ENCODE assay signal across 11 cellular contexts in the genomic region with DNA sequence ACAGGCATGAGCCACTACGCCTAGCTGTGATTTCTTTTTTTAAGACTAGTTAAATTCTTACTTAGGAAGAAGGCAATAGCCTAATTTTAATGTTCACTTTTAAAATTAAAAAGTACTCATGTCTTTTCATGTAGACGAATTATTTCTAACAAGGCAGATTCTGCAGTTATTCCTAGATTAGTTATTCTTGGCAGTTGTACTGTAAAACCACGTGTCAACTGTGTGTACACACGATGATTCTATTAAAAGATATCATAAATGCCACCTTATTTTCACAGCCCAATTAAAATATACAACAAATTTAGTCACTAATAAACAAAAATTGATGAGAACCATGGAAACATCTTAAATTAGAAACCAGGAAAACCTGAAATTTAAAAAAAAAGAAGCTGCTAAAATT.
"Had no signal": no experiment of that assay in that cellular context is flagged by ENCODE, and none has a peak within 500 bp of the region (broad histone marks: within the 10 kb centered on the region; RNA-seq: fewer than 3 reads in every experiment).

No MANE protein-coding gene starts in this region.

- H3K4me2 ChIP-seq: GM23338 had no signal

- H2AFZ ChIP-seq: GM23338 had no signal

- DNase-seq: H9, HCEC 1CT, HFFc6, IMR-90, KG1 had no signal

- ATAC-seq: GM23338, K562 had no signal

- FAIRE-seq: H1, H54, HTR-8/SVneo, K562 had no signal

- H3K4me3 ChIP-seq: GM23338, K562 had no signal

- H3K27ac ChIP-seq: HL-60 had no signal
